ENCODE assay signal across 7 cellular contexts in the genomic region with DNA sequence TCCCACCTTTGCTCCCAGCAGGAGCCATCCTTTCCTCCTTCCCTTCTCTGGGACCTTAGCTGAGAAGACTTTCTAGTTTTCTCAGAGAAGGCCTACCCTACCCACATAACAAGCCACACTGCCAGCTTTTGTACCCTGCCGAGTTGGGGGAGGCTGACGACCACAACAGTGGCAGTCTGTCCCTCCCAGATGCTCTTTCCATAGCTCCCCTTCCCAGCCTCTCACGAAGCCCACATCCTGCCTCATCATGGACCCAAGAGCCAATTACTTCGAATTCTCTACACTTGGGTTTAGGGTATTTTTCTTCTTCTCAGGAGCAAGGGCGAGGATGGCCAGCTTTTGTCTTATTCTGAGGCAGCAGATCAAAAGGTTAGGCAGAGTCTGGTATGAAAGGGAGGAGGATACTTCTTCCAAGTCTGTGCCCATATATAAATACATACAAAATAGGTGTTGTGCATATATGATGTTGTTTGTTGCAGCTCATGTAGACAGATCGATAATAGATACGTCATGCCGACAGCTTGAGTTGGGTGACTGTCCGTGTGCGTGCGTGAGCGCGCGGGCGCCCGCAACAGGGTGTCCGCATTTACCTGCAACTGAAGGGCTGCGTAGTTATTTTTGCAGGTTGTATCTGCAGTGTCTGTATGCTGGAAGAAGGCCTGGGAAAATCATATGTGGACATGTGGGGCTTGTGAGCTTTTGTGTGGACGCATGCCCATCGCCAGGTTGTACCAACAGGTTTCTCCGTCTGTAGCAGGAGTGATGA. TPM values are rescaled to one million over a fixed set of nuclear protein-coding genes. Genes with fewer than 3 reads are reported as not detected.
A peak's percentile ranks its signal among the peaks of the same experiment; 100 is the strongest.
DNase-seq lines count a peak whose midpoint lies in the region; ATAC-seq and TF ChIP-seq lines count a peak whose summit lies in the region.

No MANE protein-coding gene starts in this region.

- no peak overlapping the region for H3T11ph ChIP-seq in H9 (ENCODE audit: low read length)

- CTCF ChIA-PET in T-cell (lab: Charles Lee), result interaction anchor here (1.1 to 1.4 kb wide), 4 partner anchors 9 to 70 kb away, joined by 3 to 4 read pairs (median 3); no protein-coding TSS in a partner anchor

- no peak overlapping the region for H2BK5ac ChIP-seq in H9 (ENCODE audit: insufficient read length, low read length)

- H3K9me3 Mint-ChIP-seq in H9 (no peaks in the 10 kb centered on the region; a peak in 1 of 5 replicates), T-cell (no peaks in the 10 kb centered on the region)

- no peak overlapping the region for H3K18ac ChIP-seq in H9 (ENCODE audit: insufficient read length, low read depth, low read length)

- peaks cover 66% of the 10 kb centered on the region for H3K27me3 ChIP-seq in H9 (ENCODE audit: insufficient read depth, low read length)
- H3K27me3 ChIP-seq in esophagus squamous epithelium, result peaks cover 0 to 56% (median 0%) of the 10 kb centered on the region in 4 donors
- peaks cover 4 to 38% (median 32%) of the 10 kb centered on the region in 3 donors for H3K27me3 ChIP-seq in gastrocnemius medialis
- no peaks in the 10 kb centered on the region for H3K27me3 ChIP-seq in colonic mucosa

- peak overlapping the region in 3 of 4 donors; percentile 48 to 78 (median 59) for H3K4me3 ChIP-seq in esophagus squamous epithelium
- H3K4me3 ChIP-seq in gastrocnemius medialis, result peak overlapping the region in 3 of 4 donors; percentile 68 to 93 (median 69)
- no peak overlapping the region for H3K4me3 ChIP-seq in colonic mucosa

- no peaks in the 10 kb centered on the region; a peak in 1 of 7 replicates for H3K36me3 Mint-ChIP-seq in H9 (ENCODE audit: insufficient read depth in 1 of 3, low read depth in 3 of 3)
- H3K36me3 Mint-ChIP-seq in T-cell, result no peaks in the 10 kb centered on the region

- H4K5ac ChIP-seq in H9 (ENCODE audit: insufficient read length, low read depth, low read length), result no peak overlapping the region

- no peak for ATAC-seq in T-cell (replicated peaks in 1 of 4)
- ATAC-seq in gastrocnemius medialis, result peak in 1 of 2 donors; percentile 10

- no peaks in the 10 kb centered on the region for H4K20me1 ChIP-seq in H9 (ENCODE audit: control insufficient read depth, insufficient read depth, insufficient read length)

- H3K23ac ChIP-seq in H9 (ENCODE audit: insufficient read length, low read depth, low read length), result no peak overlapping the region

- H3K4ac ChIP-seq in H9 (ENCODE audit: low read depth, low read length), result no peak overlapping the region

- H3K79me2 ChIP-seq in H9 (ENCODE audit: insufficient read depth, low read length), result no peaks in the 10 kb centered on the region

- H3K27me3 Mint-ChIP-seq in H9 (ENCODE audit: low read depth) (peaks cover 91% of the 10 kb centered on the region), T-cell (peaks cover 7 to 9% of the 10 kb centered on the region in 2 donors)

- H3K36me3 ChIP-seq in esophagus squamous epithelium (no peaks in the 10 kb centered on the region), gastrocnemius medialis (no peaks in the 10 kb centered on the region), colonic mucosa (no peaks in the 10 kb centered on the region)

- H3K4me1 ChIP-seq in H9 (ENCODE audit: insufficient read depth, low read length) (no peaks in the 10 kb centered on the region), esophagus squamous epithelium (peaks cover 13 to 20% (median 17%) of the 10 kb centered on the region in 3 donors), gastrocnemius medialis (peaks cover 3 to 14% of the 10 kb centered on the region in 2 donors), colonic mucosa (peaks cover 12% of the 10 kb centered on the region)

- no peak overlapping the region for H2BK120ac ChIP-seq in H9 (ENCODE audit: low read depth, low read length, poor library complexity, severe bottlenecking)

- no peak overlapping the region for H2AFZ ChIP-seq in H9 (ENCODE audit: low read length)

- H2BK12ac ChIP-seq in H9 (ENCODE audit: insufficient read length, low read depth, low read length), result no peak overlapping the region

- H2BK20ac ChIP-seq in H9 (ENCODE audit: low read depth, low read length, poor library complexity, severe bottlenecking), result no peak overlapping the region

- H2AK5ac ChIP-seq in H9 (ENCODE audit: insufficient read length, low read length), result no peak overlapping the region

- peaks cover 20 to 22% of the 10 kb centered on the region in 2 experiments for H3K4me1 Mint-ChIP-seq in H9
- H3K4me1 Mint-ChIP-seq in T-cell, result peaks cover 13 to 18% (median 18%) of the 10 kb centered on the region in 3 donors

- no peak overlapping the region for H4K8ac ChIP-seq in H9 (replicated peaks; ENCODE audit: insufficient read length, low read depth, low read length)

- H3K9ac ChIP-seq in H9 (ENCODE audit: extremely low read depth, insufficient read length, low read length) (no peak overlapping the region), colonic mucosa (ENCODE audit: low read depth in 2 of 2, low read length in 2 of 2) (peak overlapping the region in 1 of 2 donors; percentile 23)

- H3K27ac Mint-ChIP-seq in H9 (no peak overlapping the region), T-cell (peak overlapping the region in 1 of 2 donors; percentile 32)

- POLR2A ChIA-PET in T-cell (lab: Charles Lee), result interaction anchor here (0.6 to 0.8 kb wide), 2 partner anchors 15 to 50 kb away, joined by 3 to 4 read pairs; no protein-coding TSS in a partner anchor

- H3K9me3 ChIP-seq in H9 (ENCODE audit: control insufficient read depth, low read depth, low read length), result no peaks in the 10 kb centered on the region
- H3K9me3 ChIP-seq in esophagus squamous epithelium, result no peaks in the 10 kb centered on the region
- H3K9me3 ChIP-seq in gastrocnemius medialis, result no peaks in the 10 kb centered on the region
- H3K9me3 ChIP-seq in colonic mucosa, result no peaks in the 10 kb centered on the region

- TF ChIP-seq POLR2A in esophagus squamous epithelium (IDR thresholded peaks at IDR 0.05), result no peak
- no peak for TF ChIP-seq POLR2A in gastrocnemius medialis (IDR thresholded peaks at IDR 0.05)

- intact Hi-C loops in esophagus squamous epithelium (cut with DNase I), result no loop called here
- intact Hi-C loops in gastrocnemius medialis (cut with DNase I; ENCODE audit: low total_unique reads), result loop anchor here (5.0 kb wide), 1 partner anchor 153 kb away; no protein-coding TSS in a partner anchor
- intact Hi-C loops in colonic mucosa (cut with DNase I), result no loop called here

- no peak overlapping the region for H4K91ac ChIP-seq in H9 (ENCODE audit: insufficient read length, low read depth, low read length)

- peaks cover 11% of the 10 kb centered on the region for H3K23me2 ChIP-seq in H9 (ENCODE audit: insufficient read length, low read depth, low read length, poor library complexity, severe bottlenecking)

- no peaks in the 10 kb centered on the region for H3K79me1 ChIP-seq in H9 (ENCODE audit: insufficient read depth, low read depth, low read length, poor library complexity, severe bottlenecking)

- peak overlapping the region; percentile 73 to 80 for H3K4me3 Mint-ChIP-seq in H9
- peak overlapping the region; percentile 74 to 86 (median 83) for H3K4me3 Mint-ChIP-seq in T-cell

- no CpG with 5 or more reads among the region's 21 CpGs for WGBS in H9 (ENCODE audit: extremely low coverage, insufficient read length, low lambda C conversion rate)
- 73% methylated on average over 20 to 21 of the region's 21 CpGs for WGBS in esophagus squamous epithelium, 2 donors

- no peak overlapping the region for H2BK15ac ChIP-seq in H9 (ENCODE audit: low read depth, low read length)

- in situ Hi-C loops in gastrocnemius medialis (cut with MboI; ENCODE audit: low sequenced_read_pairs in 4 of 4), result no loop called here

- DNase-seq in H9 (no peak), T-cell (no peak), esophagus squamous epithelium (lab: John Stamatoyannopoulos, UW) (no peak), gastrocnemius medialis (no peak), NCI-H2107 (lab: John Stamatoyannopoulos, UW) (no peak), colonic mucosa (no peak)
- DNase-seq in central memory CD4-positive, alpha-beta T cell, result no peak

- H3K56ac ChIP-seq in H9 (ENCODE audit: insufficient read length, low read depth, low read length), result no peak overlapping the region

- peak overlapping the region; percentile 61 for H3K4me2 ChIP-seq in H9 (ENCODE audit: insufficient read depth, insufficient read length, low read length)

- no peak overlapping the region for H3K27ac ChIP-seq in H9 (ENCODE audit: insufficient read length, low read depth, low read length)
- no peak overlapping the region for H3K27ac ChIP-seq in esophagus squamous epithelium
- no peak overlapping the region for H3K27ac ChIP-seq in gastrocnemius medialis
- H3K27ac ChIP-seq in colonic mucosa, result no peak overlapping the region

- no peak overlapping the region for H3K14ac ChIP-seq in H9 (ENCODE audit: insufficient read depth, low read length)

- TF ChIP-seq CTCF in H9 (conservative IDR thresholded peaks at IDR 0.05) (no peak), esophagus squamous epithelium (IDR thresholded peaks at IDR 0.05) (no peak), gastrocnemius medialis (IDR thresholded peaks at IDR 0.05 in 4 of 5, conservative IDR thresholded peaks at IDR 0.05 in 1 of 5) (no peak), colonic mucosa (IDR thresholded peaks at IDR 0.05) (no peak)

RNA-seq across cellular contexts. Expression of a gene that starts 0.8 kb away (rescaled TPM):
- total RNA-seq in H9 (2021) (6.4 and 7.0 TPM in 2 replicates), T-cell (10 to 100 TPM in 1 of 5 donors, 1 to 10 TPM in 1, under 1 TPM in 3; 0.26 to 11.0 (median 0.89) TPM), esophagus squamous epithelium (1 to 10 TPM in 3 of 4 donors, under 1 TPM in 1; 0.83 to 5.0 (median 1.5) TPM), gastrocnemius medialis (under 1 TPM in 2 of 4 donors, not detected in 2; 0.51 to 0.52 TPM), colonic mucosa (10 to 100 TPM in 1 of 2 donors, 1 to 10 TPM in 1; 3.1 to 11.1 TPM)

RNA-seq across cellular contexts. Expression of a gene that starts 13.2 kb away (rescaled TPM):
- total RNA-seq in H9 (2021) (not detected in 2 replicates), T-cell (1 to 10 TPM in 2 of 5 donors, under 1 TPM in 3; 0.66 to 1.6 (median 0.98) TPM), esophagus squamous epithelium (10 to 100 TPM in 1 of 4 donors, 1 to 10 TPM in 3; 5.1 to 10.2 (median 7.6) TPM), gastrocnemius medialis (under 1 TPM in 2 of 4 donors, not detected in 2; 0.29 to 0.46 TPM), colonic mucosa (100 to 1,000 TPM; 122 to 155 TPM)

RNA-seq across cellular contexts. Expression of a gene that starts 23.2 kb away (rescaled TPM):
- total RNA-seq in H9 (2021), result 0.33 and 0.92 TPM in 2 replicates
- total RNA-seq in T-cell, result 1 to 10 TPM; 1.2 to 3.5 (median 2.5) TPM
- 10 to 100 TPM in 2 of 4 donors, 1 to 10 TPM in 2; 5.6 to 23.1 (median 9.7) TPM for total RNA-seq in esophagus squamous epithelium
- total RNA-seq in gastrocnemius medialis, result 10 to 100 TPM; 20.0 to 30.1 (median 27.5) TPM
- total RNA-seq in colonic mucosa, result 10 to 100 TPM; 10.4 to 15.7 TPM

Comparison
In these comparisons a context has a peak if more than half of its experiments do, and no peak if none do; other contexts are left out.
1. RNA of a gene that starts 13.2 kb away (total RNA-seq): 122 to 155 TPM in colonic mucosa; 5.1 to 10.2 TPM in esophagus squamous epithelium, 0.66 to 1.6 TPM in T-cell, 0.29 to 0.46 TPM in gastrocnemius medialis and not detected in H9; every median in the first group is over 10 times any median in the second.